In genomic region chrX:155026727-155027508, GRCh38 we compare ENCODE assay signal across 1 cellular context.
TF ChIP-seq lines count a peak whose summit lies in the region.

TSS of gene FUNDC2 (plus strand) at chrX:155026844. CDS start at chrX:155026939, 95 bp downstream.

TF ChIP-seq in HepG2, 621 proteins besides CTCF, POLR2A, EP300 and RAD21 (continued from another document):
- TF ChIP-seq MAZ (IDR thresholded peaks at IDR 0.05; ENCODE audit: borderline replicate concordance, low read depth, low read length) (0 out of 2 replicates have a peak, but pooled peaks have one; percentile 55), MAZ (CRISPR knock-in tag; IDR thresholded peaks at IDR 0.05; ENCODE audit: low read depth) (peak; percentile 81), ZBTB21 (CRISPR knock-in tag; IDR thresholded peaks at IDR 0.05) (0 out of 2 replicates have a peak, but pooled peaks have one; percentile 45), E2F1 (CRISPR knock-in tag; IDR thresholded peaks at IDR 0.05) (peak; percentile 46; the same call in 1 of the 2 replicates), SP5 (CRISPR knock-in tag; IDR thresholded peaks at IDR 0.05; ENCODE audit: borderline replicate concordance, low read depth) (peak; percentile 67; the same call in 1 of the 2 replicates)
